Comparison of ENCODE assay signal across 2 cellular contexts in the genomic region with DNA sequence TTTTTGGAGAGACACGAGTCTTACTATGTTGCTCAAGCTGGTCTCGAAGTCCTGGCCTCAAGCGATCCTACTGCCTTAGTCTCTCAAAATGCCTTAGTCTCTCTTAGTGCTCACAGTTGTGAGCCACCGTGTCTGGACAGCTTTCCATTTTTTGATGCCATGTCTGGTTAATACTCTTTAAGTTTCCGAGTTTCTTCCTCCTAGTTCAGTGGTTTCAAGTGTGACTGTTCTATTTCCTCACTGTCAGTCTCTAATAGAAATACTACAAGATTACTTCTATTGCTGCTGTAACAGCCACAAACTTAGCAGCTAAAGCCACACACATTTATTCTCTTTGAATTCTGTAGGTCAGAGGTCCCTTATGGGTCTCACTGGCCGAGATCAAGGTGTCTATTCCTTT.
TF ChIP-seq lines count a peak whose summit lies in the region.

No MANE protein-coding gene starts in this region.

TF ChIP-seq in GM12891, 5 proteins besides CTCF, POLR2A, EP300 and RAD21 (continued from another document):
- TF ChIP-seq TAF1 (IDR thresholded peaks at IDR 0.05; ENCODE audit: low read depth, low read length) (no peak), POU2F2 (IDR thresholded peaks at IDR 0.05; ENCODE audit: low read depth, low read length) (no peak)

TF ChIP-seq in GM12878, 131 proteins besides CTCF, POLR2A, EP300 and RAD21 (continued from another document):
- TF ChIP-seq, protein P1, sequence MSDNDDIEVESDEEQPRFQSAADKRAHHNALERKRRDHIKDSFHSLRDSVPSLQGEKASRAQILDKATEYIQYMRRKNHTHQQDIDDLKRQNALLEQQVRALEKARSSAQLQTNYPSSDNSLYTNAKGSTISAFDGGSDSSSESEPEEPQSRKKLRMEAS (IDR thresholded peaks at IDR 0.05; ENCODE audit: low read depth, low read length) = no peak
- TF ChIP-seq NBN (IDR thresholded peaks at IDR 0.05) (no peak), NR2C2 (IDR thresholded peaks at IDR 0.05; ENCODE audit: borderline replicate concordance, control insufficient read depth, insufficient read length, low read depth) (no peak), ZNF622 (IDR thresholded peaks at IDR 0.05) (no peak), KDM1A (IDR thresholded peaks at IDR 0.05; ENCODE audit: borderline replicate concordance) (no peak), ATF7 (IDR thresholded peaks at IDR 0.05; ENCODE audit: low read depth) (no peak), BHLHE40 (IDR thresholded peaks at IDR 0.05; ENCODE audit: borderline replicate concordance in 1 of 2, low read depth in 2 of 2, low read length in 1 of 2) (no peak), SREBF2 (IDR thresholded peaks at IDR 0.05; ENCODE audit: low read length) (no peak), SIN3A (IDR thresholded peaks at IDR 0.05; ENCODE audit: low read depth, low read length) (no peak), TCF3 (IDR thresholded peaks at IDR 0.05; ENCODE audit: borderline replicate concordance, insufficient read depth, low read depth, low read length) (no peak), ZBTB40 (IDR thresholded peaks at IDR 0.05; ENCODE audit: borderline replicate concordance) (no peak), BACH1 (IDR thresholded peaks at IDR 0.05; ENCODE audit: borderline replicate concordance) (no peak), STAT1 (conservative IDR thresholded peaks at IDR 0.05) (no peak)
- TF ChIP-seq, protein P2, sequence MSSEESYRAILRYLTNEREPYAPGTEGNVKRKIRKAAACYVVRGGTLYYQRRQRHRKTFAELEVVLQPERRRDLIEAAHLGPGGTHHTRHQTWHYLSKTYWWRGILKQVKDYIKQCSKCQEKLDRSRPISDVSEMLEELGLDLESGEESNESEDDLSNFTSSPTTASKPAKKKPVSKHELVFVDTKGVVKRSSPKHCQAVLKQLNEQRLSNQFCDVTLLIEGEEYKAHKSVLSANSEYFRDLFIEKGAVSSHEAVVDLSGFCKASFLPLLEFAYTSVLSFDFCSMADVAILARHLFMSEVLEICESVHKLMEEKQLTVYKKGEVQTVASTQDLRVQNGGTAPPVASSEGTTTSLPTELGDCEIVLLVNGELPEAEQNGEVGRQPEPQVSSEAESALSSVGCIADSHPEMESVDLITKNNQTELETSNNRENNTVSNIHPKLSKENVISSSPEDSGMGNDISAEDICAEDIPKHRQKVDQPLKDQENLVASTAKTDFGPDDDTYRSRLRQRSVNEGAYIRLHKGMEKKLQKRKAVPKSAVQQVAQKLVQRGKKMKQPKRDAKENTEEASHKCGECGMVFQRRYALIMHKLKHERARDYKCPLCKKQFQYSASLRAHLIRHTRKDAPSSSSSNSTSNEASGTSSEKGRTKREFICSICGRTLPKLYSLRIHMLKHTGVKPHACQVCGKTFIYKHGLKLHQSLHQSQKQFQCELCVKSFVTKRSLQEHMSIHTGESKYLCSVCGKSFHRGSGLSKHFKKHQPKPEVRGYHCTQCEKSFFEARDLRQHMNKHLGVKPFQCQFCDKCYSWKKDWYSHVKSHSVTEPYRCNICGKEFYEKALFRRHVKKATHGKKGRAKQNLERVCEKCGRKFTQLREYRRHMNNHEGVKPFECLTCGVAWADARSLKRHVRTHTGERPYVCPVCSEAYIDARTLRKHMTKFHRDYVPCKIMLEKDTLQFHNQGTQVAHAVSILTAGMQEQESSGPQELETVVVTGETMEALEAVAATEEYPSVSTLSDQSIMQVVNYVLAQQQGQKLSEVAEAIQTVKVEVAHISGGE (CRISPR knock-in tag; IDR thresholded peaks at IDR 0.05) = no peak
